18 cellular contexts compared by ENCODE assay signal in the genomic region with DNA sequence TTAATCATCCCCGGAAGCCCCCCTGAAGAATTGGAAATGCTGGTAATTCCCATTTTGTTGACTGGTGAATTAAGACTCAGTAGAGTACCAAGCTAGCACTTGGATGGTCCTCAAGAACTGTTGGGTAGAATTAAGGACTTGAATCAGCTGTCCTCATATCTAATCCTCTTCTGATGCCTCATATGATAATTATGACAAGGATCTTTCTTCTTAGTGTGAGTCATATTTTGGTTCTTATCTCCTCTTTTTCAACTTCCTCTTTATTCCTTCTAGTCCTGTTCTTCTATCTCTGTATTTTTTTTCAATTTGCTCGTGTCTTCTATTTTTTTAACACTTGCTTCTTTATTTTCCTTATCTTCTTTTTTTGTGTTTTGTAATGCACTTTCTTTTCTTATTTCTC.
DNase-seq lines count a peak whose midpoint lies in the region; ATAC-seq, FAIRE-seq and TF ChIP-seq lines count a peak whose summit lies in the region.
"Had no signal": no experiment of that assay in that cellular context is flagged by ENCODE, and none has a peak within 500 bp of the region (broad histone marks: within the 10 kb centered on the region; RNA-seq: fewer than 3 reads in every experiment).

No MANE protein-coding gene starts in this region.

- no peaks in the 10 kb centered on the region for H3K4me1 ChIP-seq in K562 (replicated peaks in 1 of 2; ENCODE audit: control insufficient read depth in 2 of 2, insufficient read depth in 2 of 2, low read length in 2 of 2)
- H3K4me1 ChIP-seq: HAP-1, Peyer's patch had no signal

- no peak for TF ChIP-seq POLR2A in K562 (conservative IDR thresholded peaks at IDR 0.05)

- no peak for TF ChIP-seq RAD21 in K562 (CRISPR knock-in tag; conservative IDR thresholded peaks at IDR 0.05 in 1 of 2, IDR thresholded peaks at IDR 0.05 in 1 of 2)

- no peak overlapping the region for H3K27ac ChIP-seq in K562 (ENCODE audit: extremely low read depth, low read depth, low read length)
- H3K27ac ChIP-seq: GM23248, Peyer's patch, SK-N-MC had no signal

- no peak for TF ChIP-seq EP300 in K562 (IDR thresholded peaks at IDR 0.05; ENCODE audit: low read length)

- no peaks in the 10 kb centered on the region for H3K9me3 ChIP-seq in K562 (replicated peaks; ENCODE audit: control insufficient read depth, insufficient read depth, low read depth, low read length)
- H3K9me3 ChIP-seq: HAP-1, MG63, Peyer's patch had no signal

- CTCF ChIA-PET in K562 (lab: Yijun Ruan, JAX; ENCODE audit: low intra/inter-chr PET ratio), result no interaction called here

- intact Hi-C loops in K562 (cut with micrococcal nuclease), result no loop called here

- WGBS in K562 (ENCODE audit: insufficient coverage, low coverage, missing lambda C conversion rate), result 0% methylated on average over 2 of the region's 2 CpGs

- in situ Hi-C loops in K562 (cut with MboI), result no loop called here

- H3K9me1 ChIP-seq in K562 (ENCODE audit: control insufficient read depth, insufficient read depth, low read length), result no peaks in the 10 kb centered on the region

- no peak for ATAC-seq in K562
- ATAC-seq: Right ventricle myocardium inferior had no signal

- peaks cover 7 to 13% of the 10 kb centered on the region in 2 experiments; a peak in 3 of 5 replicates for H3K27me3 ChIP-seq in K562 (ENCODE audit: control insufficient read depth in 2 of 2, insufficient read depth in 2 of 2, low read length in 2 of 2)
- H3K27me3 ChIP-seq: MG63, Peyer's patch had no signal

- DNase-seq in SIG-M5 treated with dmso at 0.1 percent for 504 hours (lab: John Stamatoyannopoulos, UW; ENCODE audit: unreplicated experiment), result peak; percentile 4
- no peak for DNase-seq in SIG-M5 (lab: John Stamatoyannopoulos, UW)
- DNase-seq in OCI-M1 (lab: John Stamatoyannopoulos, UW), result peak; percentile 50
- no peak for DNase-seq in K562 (ENCODE audit: extremely low read depth in 1 of 4, low spot score in 3 of 4)
- no peak for DNase-seq in kidney tubule cell (ENCODE audit: low spot score)
- DNase-seq in stimulated activated naive CD4-positive, alpha-beta T cell treated with Interleukin-2 at 50 U/mL for 16 hours (lab: John Stamatoyannopoulos, UW), result no peak
- no peak for DNase-seq in NCI-H748 (lab: John Stamatoyannopoulos, UW; ENCODE audit: unreplicated experiment)
- DNase-seq in NCI-H345 (lab: John Stamatoyannopoulos, UW), result no peak
- DNase-seq: 8988T, DMS79 treated with DMSO at 0.1 percent for 48 hours, GM23248, MG63, NCI-H1694 treated with DMSO at 0.1 percent for 48 hours, NCI-H524 treated with DMSO at 0.1 percent for 48 hours, Peyer's patch had no signal

- H3K4me2 ChIP-seq in K562 (ENCODE audit: insufficient read depth, low read length), result no peak overlapping the region

- H3K79me2 ChIP-seq in K562 (ENCODE audit: control insufficient read depth, insufficient read depth, low read length), result no peaks in the 10 kb centered on the region

- no TSS peak for BruUV-seq in K562 (replicated peaks; lab: Mats Ljungman, UMichigan)

- H3K9ac ChIP-seq in K562 (ENCODE audit: insufficient read depth in 1 of 2, low read depth in 2 of 2, low read length in 2 of 2), result no peak overlapping the region
- H3K9ac ChIP-seq: GM23248 had no signal

- H3K36me3 ChIP-seq in K562 (ENCODE audit: control insufficient read depth, insufficient read depth, low read length), result no peaks in the 10 kb centered on the region
- H3K36me3 ChIP-seq: HAP-1, MG63, Peyer's patch had no signal

- POLR2A ChIA-PET in K562 (lab: Yijun Ruan, JAX), result interaction anchor here (1.1 kb wide), 1 partner anchor 11 kb away, joined by 3 read pairs; no protein-coding TSS in a partner anchor

- H4K20me1 ChIP-seq in K562 (replicated peaks; ENCODE audit: control insufficient read depth, insufficient read depth, low read length), result no peaks in the 10 kb centered on the region

- no peak overlapping the region for H2AFZ ChIP-seq in K562 (ENCODE audit: low read depth, low read length)
- H2AFZ ChIP-seq: GM23248 had no signal

- FAIRE-seq in K562 (lab: Jason Lieb, UNC), result no peak

- TF ChIP-seq CTCF in K562 (IDR thresholded peaks at IDR 0.05 in 2 of 3, conservative IDR thresholded peaks at IDR 0.05 in 1 of 3; ENCODE audit: insufficient read depth in 2 of 3, low read depth in 1 of 3, low read length in 3 of 3), result no peak

- no peak overlapping the region for H3K4me3 ChIP-seq in K562
- H3K4me3 ChIP-seq: GM23248, HAP-1, MG63, Peyer's patch, SK-N-MC had no signal

TF ChIP-seq in K562, 482 proteins besides CTCF, POLR2A, EP300 and RAD21 (continues in another document):
- TF ChIP-seq HOXB6 (CRISPR knock-in tag; IDR thresholded peaks at IDR 0.05; ENCODE audit: borderline replicate concordance) (no peak), DDX20 (tag; IDR thresholded peaks at IDR 0.05; ENCODE audit: low read depth) (no peak), FOSL1 (tag; conservative IDR thresholded peaks at IDR 0.05) (peak; percentile 90), HNRNPLL (IDR thresholded peaks at IDR 0.05; ENCODE audit: low read depth, low read length, poor library complexity, severe bottlenecking) (no peak), SMAD2 (IDR thresholded peaks at IDR 0.05; ENCODE audit: low read depth, low read length) (no peak), MTA1 (IDR thresholded peaks at IDR 0.05; ENCODE audit: borderline replicate concordance) (peak; percentile 81; the same call in 1 of the 2 replicates), CTBP1 (IDR thresholded peaks at IDR 0.05; ENCODE audit: borderline replicate concordance) (peak; percentile 19; the same call in 1 of the 2 replicates), ZNF24 (IDR thresholded peaks at IDR 0.05) (no peak), DPF2 (IDR thresholded peaks at IDR 0.05) (peak; percentile 48; the same call in 1 of the 2 replicates), JUNB (CRISPR knock-in tag; conservative IDR thresholded peaks at IDR 0.05) (0 out of 2 replicates have a peak, but pooled peaks have one; percentile 60), HNRNPH1 (optimal IDR thresholded peaks at IDR 0.05; ENCODE audit: low read depth, low read length) (no peak)
- TF ChIP-seq, protein P1, sequence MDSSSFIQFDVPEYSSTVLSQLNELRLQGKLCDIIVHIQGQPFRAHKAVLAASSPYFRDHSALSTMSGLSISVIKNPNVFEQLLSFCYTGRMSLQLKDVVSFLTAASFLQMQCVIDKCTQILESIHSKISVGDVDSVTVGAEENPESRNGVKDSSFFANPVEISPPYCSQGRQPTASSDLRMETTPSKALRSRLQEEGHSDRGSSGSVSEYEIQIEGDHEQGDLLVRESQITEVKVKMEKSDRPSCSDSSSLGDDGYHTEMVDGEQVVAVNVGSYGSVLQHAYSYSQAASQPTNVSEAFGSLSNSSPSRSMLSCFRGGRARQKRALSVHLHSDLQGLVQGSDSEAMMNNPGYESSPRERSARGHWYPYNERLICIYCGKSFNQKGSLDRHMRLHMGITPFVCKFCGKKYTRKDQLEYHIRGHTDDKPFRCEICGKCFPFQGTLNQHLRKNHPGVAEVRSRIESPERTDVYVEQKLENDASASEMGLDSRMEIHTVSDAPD (CRISPR knock-in tag; IDR thresholded peaks at IDR 0.05), result no peak
- TF ChIP-seq, protein P2, sequence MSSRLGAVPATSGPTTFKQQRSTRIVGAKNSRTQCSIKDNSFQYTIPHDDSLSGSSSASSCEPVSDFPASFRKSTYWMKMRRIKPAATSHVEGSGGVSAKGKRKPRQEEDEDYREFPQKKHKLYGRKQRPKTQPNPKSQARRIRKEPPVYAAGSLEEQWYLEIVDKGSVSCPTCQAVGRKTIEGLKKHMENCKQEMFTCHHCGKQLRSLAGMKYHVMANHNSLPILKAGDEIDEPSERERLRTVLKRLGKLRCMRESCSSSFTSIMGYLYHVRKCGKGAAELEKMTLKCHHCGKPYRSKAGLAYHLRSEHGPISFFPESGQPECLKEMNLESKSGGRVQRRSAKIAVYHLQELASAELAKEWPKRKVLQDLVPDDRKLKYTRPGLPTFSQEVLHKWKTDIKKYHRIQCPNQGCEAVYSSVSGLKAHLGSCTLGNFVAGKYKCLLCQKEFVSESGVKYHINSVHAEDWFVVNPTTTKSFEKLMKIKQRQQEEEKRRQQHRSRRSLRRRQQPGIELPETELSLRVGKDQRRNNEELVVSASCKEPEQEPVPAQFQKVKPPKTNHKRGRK (tag; IDR thresholded peaks at IDR 0.05), result 0 out of 2 replicates have a peak, but pooled peaks have one; percentile 22
- TF ChIP-seq, protein P3, sequence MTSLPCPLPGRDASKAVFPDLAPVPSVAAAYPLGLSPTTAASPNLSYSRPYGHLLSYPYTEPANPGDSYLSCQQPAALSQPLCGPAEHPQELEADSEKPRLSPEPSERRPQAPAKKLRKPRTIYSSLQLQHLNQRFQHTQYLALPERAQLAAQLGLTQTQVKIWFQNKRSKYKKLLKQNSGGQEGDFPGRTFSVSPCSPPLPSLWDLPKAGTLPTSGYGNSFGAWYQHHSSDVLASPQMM (CRISPR knock-in tag; IDR thresholded peaks at IDR 0.05), result no peak

Comparison
In these comparisons a context has a peak if more than half of its experiments do, and no peak if none do; other contexts are left out.
1. DNase-seq: peak in SIG-M5 treated with dmso at 0.1 percent for 504 hours (single experiment) and OCI-M1 (single experiment); none in SIG-M5 (single experiment), K562 (0 of 4), kidney tubule cell (single experiment), stimulated activated naive CD4-positive, alpha-beta T cell treated with Interleukin-2 at 50 U/mL for 16 hours (single experiment), NCI-H748 (single experiment) and NCI-H345 (single experiment).